Comparison of ENCODE assay signal across 21 cellular contexts in the genomic region with DNA sequence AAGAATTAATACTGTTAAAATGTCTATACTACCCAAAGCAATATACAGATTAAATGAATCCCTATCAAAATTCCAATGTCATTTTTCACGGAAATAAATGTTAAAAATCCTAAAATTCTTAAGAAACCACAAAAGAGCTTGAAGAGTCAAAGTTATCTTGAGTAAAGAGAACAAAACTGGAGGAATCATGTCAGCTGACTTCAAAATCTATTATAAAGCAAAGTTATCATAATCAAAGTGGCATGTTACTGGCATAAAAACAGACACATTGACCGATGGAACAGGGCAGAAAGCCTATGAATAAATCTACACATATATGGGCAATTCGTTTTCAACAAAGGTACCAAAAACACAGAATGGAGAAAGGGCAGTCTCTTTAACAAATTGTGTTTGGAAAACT.
DNase-seq lines count a peak whose midpoint lies in the region; ATAC-seq, FAIRE-seq and TF ChIP-seq lines count a peak whose summit lies in the region.
"Had no signal": no experiment of that assay in that cellular context is flagged by ENCODE, and none has a peak within 500 bp of the region (broad histone marks: within the 10 kb centered on the region; RNA-seq: fewer than 3 reads in every experiment).

No MANE protein-coding gene starts in this region.

- H3K9me3 ChIP-seq in left ventricle myocardium inferior (replicated peaks) = no peaks in the 10 kb centered on the region
- H3K9me3 ChIP-seq in heart left ventricle = no peaks in the 10 kb centered on the region
- H3K9me3 ChIP-seq in kidney (ENCODE audit: control insufficient read depth in 1 of 2, low read length in 2 of 2) = no peaks in the 10 kb centered on the region
- H3K9me3 ChIP-seq: BLaER1, Caco-2, Peyer's patch, SJCRH30 had no signal

- CTCF ChIA-PET in MCF 10A (lab: Yijun Ruan, JAX) = no interaction called here

- no peak for DNase-seq in left ventricle myocardium inferior
- DNase-seq in heart left ventricle = no peak
- DNase-seq in kidney = no peak
- DNase-seq in MCF 10A (ENCODE audit: unreplicated experiment) = no peak
- DNase-seq in SKM-1 (lab: John Stamatoyannopoulos, UW; ENCODE audit: unreplicated experiment) = no peak
- DNase-seq: Caco-2; CD4-positive, alpha-beta memory T cell; DND-41; HCEC 1CT; Karpas-422; NCI-H1694; NCI-H2081; NCI-H2171 treated with DMSO at 0.1 percent for 48 hours; NCI-H524 treated with DMSO at 0.1 percent for 48 hours; Peyer's patch; SJCRH30 had no signal

- no peak overlapping the region for H3K4me3 Mint-ChIP-seq in MCF 10A (ENCODE audit: unreplicated experiment)
- H3K4me3 Mint-ChIP-seq: GM23338 had no signal

- WGBS in heart left ventricle, 4 donors = 80 to 89% (median 84%) methylated on average over 3 of the region's 3 CpGs

- no peak for TF ChIP-seq POLR2A in heart left ventricle (IDR thresholded peaks at IDR 0.05)

- BruUV-seq in MCF 10A (replicated peaks; lab: Mats Ljungman, UMichigan) = no TSS peak

- TF ChIP-seq CTCF in left ventricle myocardium inferior (IDR thresholded peaks at IDR 0.05; ENCODE audit: borderline replicate concordance) = no peak
- TF ChIP-seq CTCF in heart left ventricle (IDR thresholded peaks at IDR 0.05) = no peak
- no peak for TF ChIP-seq CTCF in kidney (IDR thresholded peaks at IDR 0.05; ENCODE audit: borderline replicate concordance, extremely low read depth, insufficient read depth)
- no peak for TF ChIP-seq CTCF in MCF 10A (IDR thresholded peaks at IDR 0.05; ENCODE audit: unreplicated experiment)

- ATAC-seq in heart left ventricle = no peak
- peak; percentile 31; the same call in 2 of the 3 replicates for ATAC-seq in SK-N-SH treated with all-trans-retinoic acid at 6 μM for 48 hours
- ATAC-seq in HG03175 (IDR thresholded peaks at IDR 0.05; ENCODE audit: unreplicated experiment) = no peak
- ATAC-seq: GM23338 had no signal

- H3K27ac ChIP-seq in left ventricle myocardium inferior (replicated peaks) (peak overlapping the region; percentile 77), heart left ventricle (peak overlapping the region in 5 of 12 donors; percentile 16 to 89 (median 83)), kidney (ENCODE audit: low read depth in 2 of 2, low read length in 2 of 2) (no peak overlapping the region)
- H3K27ac ChIP-seq: BLaER1, Peyer's patch, SJCRH30 had no signal

- no peak overlapping the region for H3K27ac Mint-ChIP-seq in MCF 10A (ENCODE audit: low read depth, unreplicated experiment)
- H3K27ac Mint-ChIP-seq: GM23338 had no signal

- H3K4me3 ChIP-seq in left ventricle myocardium inferior = no peak overlapping the region
- H3K4me3 ChIP-seq in heart left ventricle = no peak overlapping the region
- H3K4me3 ChIP-seq in kidney (ENCODE audit: low read length in 2 of 2) = no peak overlapping the region
- H3K4me3 ChIP-seq: BLaER1, GM23338, Peyer's patch, SJCRH30 had no signal

- H3K4me1 Mint-ChIP-seq in MCF 10A (ENCODE audit: insufficient read depth, unreplicated experiment) = peaks cover 36% of the 10 kb centered on the region

- H3K27me3 ChIP-seq in left ventricle myocardium inferior (ENCODE audit: low read depth) (no peaks in the 10 kb centered on the region), heart left ventricle (no peaks in the 10 kb centered on the region)
- H3K27me3 ChIP-seq: BLaER1, Peyer's patch, SJCRH30 had no signal

- no peak overlapping the region for H3K9ac ChIP-seq in kidney (ENCODE audit: low read length in 2 of 2)
- H3K9ac ChIP-seq: BLaER1 had no signal

- H3K27me3 Mint-ChIP-seq in MCF 10A (ENCODE audit: insufficient read depth, unreplicated experiment) = no peaks in the 10 kb centered on the region
- H3K27me3 Mint-ChIP-seq: CD4-positive, alpha-beta memory T cell had no signal

- peaks cover 5% of the 10 kb centered on the region for H3K36me3 Mint-ChIP-seq in MCF 10A (ENCODE audit: insufficient read depth, unreplicated experiment)

- no peaks in the 10 kb centered on the region for H3K36me3 ChIP-seq in left ventricle myocardium inferior
- peaks cover 0 to 8% (median 0%) of the 10 kb centered on the region in 9 donors for H3K36me3 ChIP-seq in heart left ventricle
- H3K36me3 ChIP-seq in kidney (ENCODE audit: control insufficient read depth in 1 of 2, insufficient read depth in 2 of 2, low read length in 2 of 2) = no peaks in the 10 kb centered on the region
- H3K36me3 ChIP-seq: BLaER1, Peyer's patch, SJCRH30 had no signal

- intact Hi-C loops in left ventricle myocardium inferior (cut with micrococcal nuclease) (no loop called here), heart left ventricle (cut with DNase I) (loop anchor here in 1 of 10 donors (10.0 kb wide), 1 partner anchor 578 kb away; the partner anchor contains the start of gene INPP4B), kidney (cut with DNase I) (no loop called here), MCF 10A (cut with micrococcal nuclease) (no loop called here)

- H3K4me1 ChIP-seq in left ventricle myocardium inferior = peaks cover 11% of the 10 kb centered on the region
- H3K4me1 ChIP-seq in heart left ventricle = peaks cover 0 to 35% (median 14%) of the 10 kb centered on the region in 12 donors
- H3K4me1 ChIP-seq in kidney (ENCODE audit: control insufficient read depth in 1 of 2, insufficient read depth in 1 of 2, low read depth in 1 of 2, low read length in 2 of 2) = no peaks in the 10 kb centered on the region
- H3K4me1 ChIP-seq: BLaER1, Caco-2, Peyer's patch had no signal

- POLR2A ChIA-PET in MCF 10A (lab: Yijun Ruan, JAX) = no interaction called here

- H3K9me3 Mint-ChIP-seq in MCF 10A (ENCODE audit: unreplicated experiment) = no peaks in the 10 kb centered on the region
- H3K9me3 Mint-ChIP-seq: GM23338 had no signal

- FAIRE-seq in kidney (lab: Jason Lieb, UNC) = peak; percentile 13
- FAIRE-seq: GM12891 had no signal

TF ChIP-seq in SK-N-SH treated with all-trans-retinoic acid at 6 μM for 48 hours, 23 proteins besides CTCF, POLR2A, EP300 and RAD21 (continues in another document):
- TF ChIP-seq ZFP30 (CRISPR knock-in tag; IDR thresholded peaks at IDR 0.05) = no peak
- TF ChIP-seq TOX (CRISPR knock-in tag; IDR thresholded peaks at IDR 0.05; ENCODE audit: borderline replicate concordance) = no peak
- no peak for TF ChIP-seq ESRRG (CRISPR knock-in tag; IDR thresholded peaks at IDR 0.05)
- no peak for TF ChIP-seq PPARA (CRISPR knock-in tag; IDR thresholded peaks at IDR 0.05; ENCODE audit: borderline replicate concordance)
- TF ChIP-seq BACH2 (CRISPR knock-in tag; IDR thresholded peaks at IDR 0.05; ENCODE audit: borderline replicate concordance) = no peak
- TF ChIP-seq, protein P1, sequence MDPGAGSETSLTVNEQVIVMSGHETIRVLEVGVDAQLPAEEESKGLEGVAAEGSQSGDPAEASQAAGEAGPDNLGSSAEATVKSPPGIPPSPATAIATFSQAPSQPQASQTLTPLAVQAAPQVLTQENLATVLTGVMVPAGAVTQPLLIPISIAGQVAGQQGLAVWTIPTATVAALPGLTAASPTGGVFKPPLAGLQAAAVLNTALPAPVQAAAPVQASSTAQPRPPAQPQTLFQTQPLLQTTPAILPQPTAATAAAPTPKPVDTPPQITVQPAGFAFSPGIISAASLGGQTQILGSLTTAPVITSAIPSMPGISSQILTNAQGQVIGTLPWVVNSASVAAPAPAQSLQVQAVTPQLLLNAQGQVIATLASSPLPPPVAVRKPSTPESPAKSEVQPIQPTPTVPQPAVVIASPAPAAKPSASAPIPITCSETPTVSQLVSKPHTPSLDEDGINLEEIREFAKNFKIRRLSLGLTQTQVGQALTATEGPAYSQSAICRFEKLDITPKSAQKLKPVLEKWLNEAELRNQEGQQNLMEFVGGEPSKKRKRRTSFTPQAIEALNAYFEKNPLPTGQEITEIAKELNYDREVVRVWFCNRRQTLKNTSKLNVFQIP (CRISPR knock-in tag; IDR thresholded peaks at IDR 0.05; ENCODE audit: borderline replicate concordance, low read depth) = no peak
- no peak for TF ChIP-seq ZNF565 (CRISPR knock-in tag; conservative IDR thresholded peaks at IDR 0.05; ENCODE audit: low read depth)
- no peak for TF ChIP-seq OSR1 (CRISPR knock-in tag; IDR thresholded peaks at IDR 0.05)
- no peak; the same call in 1 of the 2 replicates for TF ChIP-seq ISL1 (CRISPR knock-in tag; IDR thresholded peaks at IDR 0.05)
- TF ChIP-seq TCF4 (CRISPR knock-in tag; IDR thresholded peaks at IDR 0.05; ENCODE audit: borderline replicate concordance) = no peak
- no peak for TF ChIP-seq ZNF8 (CRISPR knock-in tag; IDR thresholded peaks at IDR 0.05)
- TF ChIP-seq, protein P2, sequence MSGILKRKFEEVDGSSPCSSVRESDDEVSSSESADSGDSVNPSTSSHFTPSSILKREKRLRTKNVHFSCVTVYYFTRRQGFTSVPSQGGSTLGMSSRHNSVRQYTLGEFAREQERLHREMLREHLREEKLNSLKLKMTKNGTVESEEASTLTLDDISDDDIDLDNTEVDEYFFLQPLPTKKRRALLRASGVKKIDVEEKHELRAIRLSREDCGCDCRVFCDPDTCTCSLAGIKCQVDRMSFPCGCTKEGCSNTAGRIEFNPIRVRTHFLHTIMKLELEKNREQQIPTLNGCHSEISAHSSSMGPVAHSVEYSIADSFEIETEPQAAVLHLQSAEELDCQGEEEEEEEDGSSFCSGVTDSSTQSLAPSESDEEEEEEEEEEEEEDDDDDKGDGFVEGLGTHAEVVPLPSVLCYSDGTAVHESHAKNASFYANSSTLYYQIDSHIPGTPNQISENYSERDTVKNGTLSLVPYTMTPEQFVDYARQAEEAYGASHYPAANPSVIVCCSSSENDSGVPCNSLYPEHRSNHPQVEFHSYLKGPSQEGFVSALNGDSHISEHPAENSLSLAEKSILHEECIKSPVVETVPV (CRISPR knock-in tag; IDR thresholded peaks at IDR 0.05) = no peak
- TF ChIP-seq SNAI2 (CRISPR knock-in tag; IDR thresholded peaks at IDR 0.05) = no peak
- no peak for TF ChIP-seq ZNF70 (CRISPR knock-in tag; IDR thresholded peaks at IDR 0.05)
- TF ChIP-seq, protein P3, sequence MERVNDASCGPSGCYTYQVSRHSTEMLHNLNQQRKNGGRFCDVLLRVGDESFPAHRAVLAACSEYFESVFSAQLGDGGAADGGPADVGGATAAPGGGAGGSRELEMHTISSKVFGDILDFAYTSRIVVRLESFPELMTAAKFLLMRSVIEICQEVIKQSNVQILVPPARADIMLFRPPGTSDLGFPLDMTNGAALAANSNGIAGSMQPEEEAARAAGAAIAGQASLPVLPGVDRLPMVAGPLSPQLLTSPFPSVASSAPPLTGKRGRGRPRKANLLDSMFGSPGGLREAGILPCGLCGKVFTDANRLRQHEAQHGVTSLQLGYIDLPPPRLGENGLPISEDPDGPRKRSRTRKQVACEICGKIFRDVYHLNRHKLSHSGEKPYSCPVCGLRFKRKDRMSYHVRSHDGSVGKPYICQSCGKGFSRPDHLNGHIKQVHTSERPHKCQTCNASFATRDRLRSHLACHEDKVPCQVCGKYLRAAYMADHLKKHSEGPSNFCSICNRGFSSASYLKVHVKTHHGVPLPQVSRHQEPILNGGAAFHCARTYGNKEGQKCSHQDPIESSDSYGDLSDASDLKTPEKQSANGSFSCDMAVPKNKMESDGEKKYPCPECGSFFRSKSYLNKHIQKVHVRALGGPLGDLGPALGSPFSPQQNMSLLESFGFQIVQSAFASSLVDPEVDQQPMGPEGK (CRISPR knock-in tag; IDR thresholded peaks at IDR 0.05; ENCODE audit: borderline replicate concordance) = no peak
